1 cellular context compared by ENCODE assay signal in the genomic region with DNA sequence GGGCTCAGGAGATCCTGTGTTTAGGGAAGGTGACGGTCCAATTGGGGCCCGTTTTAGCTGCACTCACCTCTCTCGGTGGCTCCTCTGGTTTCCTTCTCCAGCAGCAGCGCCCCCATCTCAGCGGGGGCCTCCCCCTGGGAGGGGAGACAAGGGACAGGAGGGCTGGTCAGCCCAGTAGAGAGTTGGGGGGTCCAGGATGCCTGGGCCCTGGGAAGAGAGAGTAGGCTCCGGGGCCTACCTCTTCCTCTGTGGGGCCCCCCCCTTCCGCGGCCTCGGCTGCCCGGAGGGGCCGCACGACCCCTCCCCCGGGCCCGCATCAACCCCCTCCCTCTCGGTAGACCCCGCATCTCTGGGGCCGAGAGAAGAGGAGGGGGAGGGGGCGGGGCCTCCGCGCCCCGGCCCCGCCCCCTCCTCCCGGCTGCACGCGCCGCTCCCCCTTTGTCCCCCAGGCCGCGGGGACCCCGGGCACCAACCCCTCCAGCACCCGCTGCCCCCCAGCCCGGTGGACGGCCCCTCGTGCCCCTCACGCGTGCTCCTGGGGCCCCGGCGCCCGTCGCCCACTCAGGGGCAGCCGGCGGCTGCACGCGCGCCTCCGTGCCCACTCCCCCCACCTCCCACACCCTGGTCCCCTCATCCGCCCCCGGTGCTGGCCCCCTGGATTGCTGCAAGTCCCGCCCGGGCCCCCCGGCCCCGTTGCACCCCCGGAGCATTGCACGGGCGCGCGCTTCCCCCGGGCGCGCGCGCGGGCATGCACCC.
TF ChIP-seq lines count a peak whose summit lies in the region.

No MANE protein-coding gene starts in this region.

TF ChIP-seq in K562, 482 proteins besides CTCF, POLR2A, EP300 and RAD21:
- TF ChIP-seq, protein P1, sequence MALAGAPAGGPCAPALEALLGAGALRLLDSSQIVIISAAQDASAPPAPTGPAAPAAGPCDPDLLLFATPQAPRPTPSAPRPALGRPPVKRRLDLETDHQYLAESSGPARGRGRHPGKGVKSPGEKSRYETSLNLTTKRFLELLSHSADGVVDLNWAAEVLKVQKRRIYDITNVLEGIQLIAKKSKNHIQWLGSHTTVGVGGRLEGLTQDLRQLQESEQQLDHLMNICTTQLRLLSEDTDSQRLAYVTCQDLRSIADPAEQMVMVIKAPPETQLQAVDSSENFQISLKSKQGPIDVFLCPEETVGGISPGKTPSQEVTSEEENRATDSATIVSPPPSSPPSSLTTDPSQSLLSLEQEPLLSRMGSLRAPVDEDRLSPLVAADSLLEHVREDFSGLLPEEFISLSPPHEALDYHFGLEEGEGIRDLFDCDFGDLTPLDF (CRISPR knock-in tag; IDR thresholded peaks at IDR 0.05), result 0 out of 2 replicates have a peak, but pooled peaks have one; percentile 2
- TF ChIP-seq BHLHE40 (IDR thresholded peaks at IDR 0.05; ENCODE audit: low read length), result peak; percentile 29; the same call in 1 of the 2 replicates
- TF ChIP-seq TGIF2 (CRISPR knock-in tag; IDR thresholded peaks at IDR 0.05), result peak; percentile 53; the same call in 1 of the 2 replicates
- TF ChIP-seq PHF8 (IDR thresholded peaks at IDR 0.05; ENCODE audit: borderline replicate concordance, low read length), result peak; percentile 56; the same call in 1 of the 2 replicates
- TF ChIP-seq GABPA (tag; conservative IDR thresholded peaks at IDR 0.05; ENCODE audit: low read depth), result 0 out of 2 replicates have a peak, but pooled peaks have one; percentile 15
- TF ChIP-seq, protein P2, sequence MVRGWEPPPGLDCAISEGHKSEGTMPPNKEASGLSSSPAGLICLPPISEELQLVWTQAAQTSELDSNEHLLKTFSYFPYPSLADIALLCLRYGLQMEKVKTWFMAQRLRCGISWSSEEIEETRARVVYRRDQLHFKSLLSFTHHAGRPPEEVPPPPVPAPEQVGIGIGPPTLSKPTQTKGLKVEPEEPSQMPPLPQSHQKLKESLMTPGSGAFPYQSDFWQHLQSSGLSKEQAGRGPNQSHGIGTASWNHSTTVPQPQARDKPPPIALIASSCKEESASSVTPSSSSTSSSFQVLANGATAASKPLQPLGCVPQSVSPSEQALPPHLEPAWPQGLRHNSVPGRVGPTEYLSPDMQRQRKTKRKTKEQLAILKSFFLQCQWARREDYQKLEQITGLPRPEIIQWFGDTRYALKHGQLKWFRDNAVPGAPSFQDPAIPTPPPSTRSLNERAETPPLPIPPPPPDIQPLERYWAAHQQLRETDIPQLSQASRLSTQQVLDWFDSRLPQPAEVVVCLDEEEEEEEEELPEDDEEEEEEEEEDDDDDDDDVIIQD (CRISPR knock-in tag; IDR thresholded peaks at IDR 0.05), result no peak
- TF ChIP-seq, protein P3, sequence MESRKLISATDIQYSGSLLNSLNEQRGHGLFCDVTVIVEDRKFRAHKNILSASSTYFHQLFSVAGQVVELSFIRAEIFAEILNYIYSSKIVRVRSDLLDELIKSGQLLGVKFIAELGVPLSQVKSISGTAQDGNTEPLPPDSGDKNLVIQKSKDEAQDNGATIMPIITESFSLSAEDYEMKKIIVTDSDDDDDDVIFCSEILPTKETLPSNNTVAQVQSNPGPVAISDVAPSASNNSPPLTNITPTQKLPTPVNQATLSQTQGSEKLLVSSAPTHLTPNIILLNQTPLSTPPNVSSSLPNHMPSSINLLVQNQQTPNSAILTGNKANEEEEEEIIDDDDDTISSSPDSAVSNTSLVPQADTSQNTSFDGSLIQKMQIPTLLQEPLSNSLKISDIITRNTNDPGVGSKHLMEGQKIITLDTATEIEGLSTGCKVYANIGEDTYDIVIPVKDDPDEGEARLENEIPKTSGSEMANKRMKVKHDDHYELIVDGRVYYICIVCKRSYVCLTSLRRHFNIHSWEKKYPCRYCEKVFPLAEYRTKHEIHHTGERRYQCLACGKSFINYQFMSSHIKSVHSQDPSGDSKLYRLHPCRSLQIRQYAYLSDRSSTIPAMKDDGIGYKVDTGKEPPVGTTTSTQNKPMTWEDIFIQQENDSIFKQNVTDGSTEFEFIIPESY (CRISPR knock-in tag; IDR thresholded peaks at IDR 0.05), result no peak
- no peak for TF ChIP-seq BRD9 (IDR thresholded peaks at IDR 0.05; ENCODE audit: low read depth, partially characterized antibody)
- TF ChIP-seq ZBTB1 (CRISPR knock-in tag; IDR thresholded peaks at IDR 0.05; ENCODE audit: borderline replicate concordance, low read depth), result peak; percentile 35; the same call in 1 of the 2 replicates
- no peak for TF ChIP-seq ZSCAN29 (IDR thresholded peaks at IDR 0.05)
- TF ChIP-seq PCBP2 (IDR thresholded peaks at IDR 0.05; ENCODE audit: low read depth, low read length, poor library complexity, severe bottlenecking), result peak; percentile 65
- TF ChIP-seq, protein P4, sequence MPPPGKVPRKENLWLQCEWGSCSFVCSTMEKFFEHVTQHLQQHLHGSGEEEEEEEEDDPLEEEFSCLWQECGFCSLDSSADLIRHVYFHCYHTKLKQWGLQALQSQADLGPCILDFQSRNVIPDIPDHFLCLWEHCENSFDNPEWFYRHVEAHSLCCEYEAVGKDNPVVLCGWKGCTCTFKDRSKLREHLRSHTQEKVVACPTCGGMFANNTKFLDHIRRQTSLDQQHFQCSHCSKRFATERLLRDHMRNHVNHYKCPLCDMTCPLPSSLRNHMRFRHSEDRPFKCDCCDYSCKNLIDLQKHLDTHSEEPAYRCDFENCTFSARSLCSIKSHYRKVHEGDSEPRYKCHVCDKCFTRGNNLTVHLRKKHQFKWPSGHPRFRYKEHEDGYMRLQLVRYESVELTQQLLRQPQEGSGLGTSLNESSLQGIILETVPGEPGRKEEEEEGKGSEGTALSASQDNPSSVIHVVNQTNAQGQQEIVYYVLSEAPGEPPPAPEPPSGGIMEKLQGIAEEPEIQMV (tag; conservative IDR thresholded peaks at IDR 0.05; ENCODE audit: low read depth), result no peak
- peak; percentile 86 for TF ChIP-seq PCBP1 (IDR thresholded peaks at IDR 0.05; ENCODE audit: low read depth, low read length, poor library complexity, severe bottlenecking)
- no peak for TF ChIP-seq HDAC8 (tag; IDR thresholded peaks at IDR 0.05)
- no peak for TF ChIP-seq RBM22 (IDR thresholded peaks at IDR 0.05; ENCODE audit: low read depth, low read length, poor library complexity, severe bottlenecking)
- TF ChIP-seq, protein P5, sequence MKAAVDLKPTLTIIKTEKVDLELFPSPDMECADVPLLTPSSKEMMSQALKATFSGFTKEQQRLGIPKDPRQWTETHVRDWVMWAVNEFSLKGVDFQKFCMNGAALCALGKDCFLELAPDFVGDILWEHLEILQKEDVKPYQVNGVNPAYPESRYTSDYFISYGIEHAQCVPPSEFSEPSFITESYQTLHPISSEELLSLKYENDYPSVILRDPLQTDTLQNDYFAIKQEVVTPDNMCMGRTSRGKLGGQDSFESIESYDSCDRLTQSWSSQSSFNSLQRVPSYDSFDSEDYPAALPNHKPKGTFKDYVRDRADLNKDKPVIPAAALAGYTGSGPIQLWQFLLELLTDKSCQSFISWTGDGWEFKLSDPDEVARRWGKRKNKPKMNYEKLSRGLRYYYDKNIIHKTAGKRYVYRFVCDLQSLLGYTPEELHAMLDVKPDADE (conservative IDR thresholded peaks at IDR 0.05; ENCODE audit: control insufficient read depth, low read depth, low read length), result peak; percentile 36; the same call in 1 of the 2 replicates
- TF ChIP-seq, protein P6, sequence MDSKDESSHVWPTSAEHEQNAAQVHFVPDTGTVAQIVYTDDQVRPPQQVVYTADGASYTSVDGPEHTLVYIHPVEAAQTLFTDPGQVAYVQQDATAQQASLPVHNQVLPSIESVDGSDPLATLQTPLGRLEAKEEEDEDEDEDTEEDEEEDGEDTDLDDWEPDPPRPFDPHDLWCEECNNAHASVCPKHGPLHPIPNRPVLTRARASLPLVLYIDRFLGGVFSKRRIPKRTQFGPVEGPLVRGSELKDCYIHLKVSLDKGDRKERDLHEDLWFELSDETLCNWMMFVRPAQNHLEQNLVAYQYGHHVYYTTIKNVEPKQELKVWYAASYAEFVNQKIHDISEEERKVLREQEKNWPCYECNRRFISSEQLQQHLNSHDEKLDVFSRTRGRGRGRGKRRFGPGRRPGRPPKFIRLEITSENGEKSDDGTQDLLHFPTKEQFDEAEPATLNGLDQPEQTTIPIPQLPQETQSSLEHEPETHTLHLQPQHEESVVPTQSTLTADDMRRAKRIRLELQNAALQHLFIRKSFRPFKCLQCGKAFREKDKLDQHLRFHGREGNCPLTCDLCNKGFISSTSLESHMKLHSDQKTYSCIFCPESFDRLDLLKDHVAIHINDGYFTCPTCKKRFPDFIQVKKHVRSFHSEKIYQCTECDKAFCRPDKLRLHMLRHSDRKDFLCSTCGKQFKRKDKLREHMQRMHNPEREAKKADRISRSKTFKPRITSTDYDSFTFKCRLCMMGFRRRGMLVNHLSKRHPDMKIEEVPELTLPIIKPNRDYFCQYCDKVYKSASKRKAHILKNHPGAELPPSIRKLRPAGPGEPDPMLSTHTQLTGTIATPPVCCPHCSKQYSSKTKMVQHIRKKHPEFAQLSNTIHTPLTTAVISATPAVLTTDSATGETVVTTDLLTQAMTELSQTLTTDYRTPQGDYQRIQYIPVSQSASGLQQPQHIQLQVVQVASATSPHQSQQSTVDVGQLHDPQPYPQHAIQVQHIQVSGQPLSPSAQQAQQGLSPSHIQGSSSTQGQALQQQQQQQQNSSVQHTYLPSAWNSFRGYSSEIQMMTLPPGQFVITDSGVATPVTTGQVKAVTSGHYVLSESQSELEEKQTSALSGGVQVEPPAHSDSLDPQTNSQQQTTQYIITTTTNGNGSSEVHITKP (IDR thresholded peaks at IDR 0.05; ENCODE audit: partially characterized antibody), result peak; percentile 43
- no peak; the same call in 1 of the 2 replicates for TF ChIP-seq SMAD4 (CRISPR knock-in tag; conservative IDR thresholded peaks at IDR 0.05)
- TF ChIP-seq ELF4 (CRISPR knock-in tag; IDR thresholded peaks at IDR 0.05), result no peak
- TF ChIP-seq ZNF3 (CRISPR knock-in tag; IDR thresholded peaks at IDR 0.05), result no peak
- peak; percentile 87 for TF ChIP-seq ZNF766 (CRISPR knock-in tag; conservative IDR thresholded peaks at IDR 0.05)
- TF ChIP-seq GATAD2B (IDR thresholded peaks at IDR 0.05; ENCODE audit: borderline replicate concordance), result 0 out of 2 replicates have a peak, but pooled peaks have one; percentile 80
- TF ChIP-seq, protein P7, sequence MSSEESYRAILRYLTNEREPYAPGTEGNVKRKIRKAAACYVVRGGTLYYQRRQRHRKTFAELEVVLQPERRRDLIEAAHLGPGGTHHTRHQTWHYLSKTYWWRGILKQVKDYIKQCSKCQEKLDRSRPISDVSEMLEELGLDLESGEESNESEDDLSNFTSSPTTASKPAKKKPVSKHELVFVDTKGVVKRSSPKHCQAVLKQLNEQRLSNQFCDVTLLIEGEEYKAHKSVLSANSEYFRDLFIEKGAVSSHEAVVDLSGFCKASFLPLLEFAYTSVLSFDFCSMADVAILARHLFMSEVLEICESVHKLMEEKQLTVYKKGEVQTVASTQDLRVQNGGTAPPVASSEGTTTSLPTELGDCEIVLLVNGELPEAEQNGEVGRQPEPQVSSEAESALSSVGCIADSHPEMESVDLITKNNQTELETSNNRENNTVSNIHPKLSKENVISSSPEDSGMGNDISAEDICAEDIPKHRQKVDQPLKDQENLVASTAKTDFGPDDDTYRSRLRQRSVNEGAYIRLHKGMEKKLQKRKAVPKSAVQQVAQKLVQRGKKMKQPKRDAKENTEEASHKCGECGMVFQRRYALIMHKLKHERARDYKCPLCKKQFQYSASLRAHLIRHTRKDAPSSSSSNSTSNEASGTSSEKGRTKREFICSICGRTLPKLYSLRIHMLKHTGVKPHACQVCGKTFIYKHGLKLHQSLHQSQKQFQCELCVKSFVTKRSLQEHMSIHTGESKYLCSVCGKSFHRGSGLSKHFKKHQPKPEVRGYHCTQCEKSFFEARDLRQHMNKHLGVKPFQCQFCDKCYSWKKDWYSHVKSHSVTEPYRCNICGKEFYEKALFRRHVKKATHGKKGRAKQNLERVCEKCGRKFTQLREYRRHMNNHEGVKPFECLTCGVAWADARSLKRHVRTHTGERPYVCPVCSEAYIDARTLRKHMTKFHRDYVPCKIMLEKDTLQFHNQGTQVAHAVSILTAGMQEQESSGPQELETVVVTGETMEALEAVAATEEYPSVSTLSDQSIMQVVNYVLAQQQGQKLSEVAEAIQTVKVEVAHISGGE (CRISPR knock-in tag; IDR thresholded peaks at IDR 0.05), result peak in 1 of 3 experiments; percentile 18; a peak in 1 of 6 replicates
- peak; percentile 44 for TF ChIP-seq ZFX (CRISPR knock-in tag; IDR thresholded peaks at IDR 0.05)
- TF ChIP-seq ZBTB7A (IDR thresholded peaks at IDR 0.05; ENCODE audit: borderline replicate concordance, control insufficient read depth, low read depth, low read length), result peak; percentile 83; the same call in 1 of the 2 replicates
- TF ChIP-seq ZNF444 (CRISPR knock-in tag; IDR thresholded peaks at IDR 0.05), result peak; percentile 38; the same call in 1 of the 2 replicates
- peak; percentile 90; the same call in 1 of the 2 replicates for TF ChIP-seq GTF2E2 (tag; IDR thresholded peaks at IDR 0.05)
- peak; percentile 31 to 65; a peak in 1 of 4 replicates for TF ChIP-seq NONO (IDR thresholded peaks at IDR 0.05; ENCODE audit: low read depth in 2 of 2, low read length in 1 of 2)
- TF ChIP-seq, protein P8, sequence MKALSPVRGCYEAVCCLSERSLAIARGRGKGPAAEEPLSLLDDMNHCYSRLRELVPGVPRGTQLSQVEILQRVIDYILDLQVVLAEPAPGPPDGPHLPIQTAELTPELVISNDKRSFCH (CRISPR knock-in tag; IDR thresholded peaks at IDR 0.05), result no peak
- TF ChIP-seq, protein P8 (tag; IDR thresholded peaks at IDR 0.05), result no peak
